ENCODE assay signal across 8 cellular contexts in genomic region chr15:42575188-42576039, GRCh38. TPM values are rescaled to one million over a fixed set of nuclear protein-coding genes. Genes with fewer than 3 reads are reported as not detected.
DNase-seq lines count a peak whose midpoint lies in the region; ATAC-seq, FAIRE-seq and TF ChIP-seq lines count a peak whose summit lies in the region.

STARD9 (plus strand) TSS chr15:42575606; CDS start chr15:42575716, 110 bp downstream.

- no peaks in the 10 kb centered on the region for H3K9me1 ChIP-seq in endothelial cell of umbilical vein (replicated peaks; ENCODE audit: control insufficient read depth, extremely low read depth, insufficient read depth, low read length)

- dilution Hi-C loops in endothelial cell of umbilical vein (cut with MboI; ENCODE audit: extremely low pct_ligation_motif_present, low sequenced_read_pairs) = no loop called here

- H3K27ac ChIP-seq in OCI-LY1 (ENCODE audit: low read depth, low read length, poor library complexity, severe bottlenecking) (peak within 1 kb of the TSS; percentile 30), endothelial cell of umbilical vein (ENCODE audit: insufficient read depth, low read depth, low read length) (peak within 1 kb of the TSS; percentile 55)

- H3K27me3 ChIP-seq in OCI-LY1 (ENCODE audit: insufficient read depth, low read length) (no peaks in the 10 kb centered on the region), endothelial cell of umbilical vein (ENCODE audit: control insufficient read depth in 2 of 2, insufficient read depth in 2 of 2, low read length in 2 of 2) (no peaks in the 10 kb centered on the region)

- no peak for TF ChIP-seq CTCF in OCI-LY1 (IDR thresholded peaks at IDR 0.05; ENCODE audit: low read length)
- no peak for TF ChIP-seq CTCF in endothelial cell of umbilical vein (IDR thresholded peaks at IDR 0.05; ENCODE audit: extremely low read depth in 1 of 2, insufficient read depth in 1 of 2, low read depth in 1 of 2, low read length in 2 of 2)

- H3F3A ChIP-seq in OCI-LY1 (ENCODE audit: insufficient read depth, low read length) = no peaks in the 10 kb centered on the region

- ATAC-seq in GM21526 (IDR thresholded peaks at IDR 0.05; ENCODE audit: low FRiP score, unreplicated experiment) = peak; percentile 86

- DNase-seq in DMS 273 (lab: John Stamatoyannopoulos, UW; ENCODE audit: unreplicated experiment) (peak; percentile 98), HuH-7 (ENCODE audit: low spot score) (peak; percentile 93), endothelial cell of umbilical vein (ENCODE audit: low read depth, low spot score) (peak; percentile 99), midbrain (lab: John Stamatoyannopoulos, UW) (peak; percentile 99)
- DNase-seq in activated CD8-positive, alpha-beta memory T cell treated with anti-CD3 and anti-CD28 coated beads, Interleukin-2, amount 50 U/mL, for 4 hours = peak; percentile 94
- peak; percentile 93 to 95 for DNase-seq in stimulated activated CD8-positive, alpha-beta memory T cell treated with anti-CD3 and anti-CD28 coated beads, Interleukin-15, amount 100 ng/mL, for 48 hours (ENCODE audit: low read depth in 2 of 2)

- intact Hi-C loops in endothelial cell of umbilical vein (cut with micrococcal nuclease) = loop anchor here (1.0 to 2.0 kb wide), 4 partner anchors 27 to 85 kb away; partner anchors contain the start of genes HAUS2, LRRC57 and ZNF106

- peak; percentile 83 for FAIRE-seq in endothelial cell of umbilical vein (lab: Jason Lieb, UNC)

- H4K20me1 ChIP-seq in OCI-LY1 (ENCODE audit: insufficient read depth, low read length) (no peaks in the 10 kb centered on the region), endothelial cell of umbilical vein (replicated peaks; ENCODE audit: control insufficient read depth, extremely low read depth, insufficient read depth, low read length) (no peaks in the 10 kb centered on the region)

- peak; percentile 47 for TF ChIP-seq POLR2A in endothelial cell of umbilical vein (IDR thresholded peaks at IDR 0.05; ENCODE audit: low read depth, low read length)

- H3K79me2 ChIP-seq in OCI-LY1 (ENCODE audit: insufficient read depth, low read length) (no peaks in the 10 kb centered on the region), endothelial cell of umbilical vein (ENCODE audit: control insufficient read depth, insufficient read depth, low read length) (peaks cover 2% of the 10 kb centered on the region)

- BruUV-seq in endothelial cell of umbilical vein (replicated peaks; lab: Mats Ljungman, UMichigan) = no TSS peak

- H2AFZ ChIP-seq in OCI-LY1 (ENCODE audit: low read length) = no peak within 1 kb of the TSS
- peak within 1 kb of the TSS; percentile 94 for H2AFZ ChIP-seq in endothelial cell of umbilical vein (ENCODE audit: low read depth, low read length)

- CTCF ChIA-PET in endothelial cell of umbilical vein (lab: Charles Lee) = interaction anchor here (0.6 to 1.9 kb wide), 7 partner anchors 12 to 351 kb away, joined by 3 to 11 read pairs (median 4); no protein-coding TSS in a partner anchor

- H3K9me3 ChIP-seq in OCI-LY1 (ENCODE audit: low read length) (no peaks in the 10 kb centered on the region), endothelial cell of umbilical vein (replicated peaks; ENCODE audit: control insufficient read depth, insufficient read depth, low read length) (no peaks in the 10 kb centered on the region)

- H3K4me3 ChIP-seq in OCI-LY1 (ENCODE audit: low read depth, low read length, poor library complexity, severe bottlenecking) (peak within 1 kb of the TSS; percentile 77), endothelial cell of umbilical vein (replicated peaks in 1 of 3; ENCODE audit: insufficient read depth in 1 of 3, low read depth in 1 of 3, low read length in 3 of 3) (peak within 1 kb of the TSS; percentile 64 to 79 (median 77))

- no peaks in the 10 kb centered on the region for H3K36me3 ChIP-seq in OCI-LY1 (ENCODE audit: insufficient read depth, low read length)
- H3K36me3 ChIP-seq in endothelial cell of umbilical vein (ENCODE audit: control insufficient read depth in 2 of 2, extremely low read depth in 1 of 2, insufficient read depth in 2 of 2, low read length in 2 of 2) = no peaks in the 10 kb centered on the region

- H3K9me2 ChIP-seq in OCI-LY1 (ENCODE audit: low read depth, low read length) = no peaks in the 10 kb centered on the region

- H3K4me1 ChIP-seq in OCI-LY1 (ENCODE audit: insufficient read depth, low read length, severe bottlenecking) = peaks cover 37% of the 10 kb centered on the region
- H3K4me1 ChIP-seq in endothelial cell of umbilical vein (ENCODE audit: control insufficient read depth, extremely low read depth, insufficient read depth, low read length) = peaks cover 11% of the 10 kb centered on the region

- H3K9ac ChIP-seq in OCI-LY1 (ENCODE audit: low read length) (peak within 1 kb of the TSS; percentile 79), endothelial cell of umbilical vein (replicated peaks; ENCODE audit: extremely low read depth, insufficient read depth, low read length) (peak within 1 kb of the TSS; percentile 84)

- POLR2A ChIA-PET in endothelial cell of umbilical vein (lab: Charles Lee) = interaction anchor here (0.6 to 0.8 kb wide), 6 partner anchors 19 to 123 kb away, joined by 3 to 5 read pairs (median 3); partner anchors contain the start of genes HAUS2 and LRRC57

- H3K4me2 ChIP-seq in OCI-LY1 (ENCODE audit: low read length) (peak within 1 kb of the TSS; percentile 92), endothelial cell of umbilical vein (ENCODE audit: insufficient read depth, low read length) (peak within 1 kb of the TSS; percentile 88)

TF ChIP-seq in endothelial cell of umbilical vein, 7 proteins besides CTCF, POLR2A, EP300 and RAD21:
- TF ChIP-seq POLR2AphosphoS5 (IDR thresholded peaks at IDR 0.05; ENCODE audit: insufficient read depth, low read depth, low read length) = peak; percentile 43
- peak; percentile 62 for TF ChIP-seq MAX (IDR thresholded peaks at IDR 0.05; ENCODE audit: insufficient read depth, insufficient read length)
- TF ChIP-seq GATA2 (IDR thresholded peaks at IDR 0.05; ENCODE audit: insufficient read depth, insufficient read length, low read depth, low read length) = no peak

RNA-seq across cellular contexts. Expression of gene STARD9, which starts in this region (rescaled TPM):
- total RNA-seq in endothelial cell of umbilical vein = 17.2 and 17.5 TPM in 2 replicates
- 3.7 and 4.6 TPM in 2 replicates for polyA plus RNA-seq in endothelial cell of umbilical vein
- polyA plus RNA-seq in endothelial cell of umbilical vein (2011; cell fraction: cytosol; rRNA removed) = 2.1 and 2.5 TPM in 2 replicates
- 30.4 and 34.8 TPM in 2 replicates for polyA plus RNA-seq in endothelial cell of umbilical vein (2011; cell fraction: nucleus; rRNA removed)
- 4.2 and 4.3 TPM in 2 replicates for polyA plus RNA-seq in endothelial cell of umbilical vein (2012)
- polyA minus RNA-seq in endothelial cell of umbilical vein = 22.7 and 26.6 TPM in 2 replicates
- polyA minus RNA-seq in endothelial cell of umbilical vein (2011; cell fraction: cytosol; rRNA and poly(A)+ RNA removed) = 1.2 TPM
- 25.2 and 28.8 TPM in 2 replicates for polyA minus RNA-seq in endothelial cell of umbilical vein (2011; cell fraction: nucleus; rRNA and poly(A)+ RNA removed)

Comparison
In these comparisons a context has a peak if more than half of its experiments do, and no peak if none do; other contexts are left out.
1. Peak in every context shown above with its lines: DNase-seq, ATAC-seq, H3K4me3 ChIP-seq and H3K27ac ChIP-seq.